16 cellular contexts compared by ENCODE assay signal in genomic region chr5:167452186-167452585, GRCh38.
A peak's percentile ranks its signal among the peaks of the same experiment; 100 is the strongest.
DNase-seq lines count a peak whose midpoint lies in the region; ATAC-seq and TF ChIP-seq lines count a peak whose summit lies in the region.
"Had no signal": no experiment of that assay in that cellular context is flagged by ENCODE, and none has a peak within 500 bp of the region (broad histone marks: within the 10 kb centered on the region; RNA-seq: fewer than 3 reads in every experiment).

No MANE protein-coding gene starts in this region.

- H3K9me3 ChIP-seq in osteoblast (ENCODE audit: low read depth, low read length): no peaks in the 10 kb centered on the region
- H3K9me3 ChIP-seq in PC-9 (ENCODE audit: insufficient read depth, low read depth): no peaks in the 10 kb centered on the region; the same call in 1 of the 2 replicates
- H3K9me3 ChIP-seq: Caco-2 had no signal

- 0 out of 2 replicates have a peak overlapping the region, but pooled peaks have one; percentile 17 for H3K27ac Mint-ChIP-seq in GM23338
- H3K27ac Mint-ChIP-seq: CD8-positive, alpha-beta T cell; H9 had no signal

- no peak overlapping the region for H3K4me3 ChIP-seq in AG10803 (ENCODE audit: low read length)
- no peak overlapping the region for H3K4me3 ChIP-seq in GM23338
- H3K4me3 ChIP-seq in choroid plexus epithelial cell (ENCODE audit: low read depth, low read length): no peak overlapping the region
- no peak overlapping the region for H3K4me3 ChIP-seq in osteoblast (ENCODE audit: insufficient read depth, low read length)
- H3K4me3 ChIP-seq in PC-9: no peak overlapping the region

- H3K9me2 ChIP-seq in GM23338 (ENCODE audit: insufficient read depth): peaks cover 6% of the 10 kb centered on the region; the same call in 1 of the 2 replicates
- H3K9me2 ChIP-seq in PC-9 (ENCODE audit: insufficient read depth): no peaks in the 10 kb centered on the region

- H3K4me1 Mint-ChIP-seq in GM23338: peaks cover 25% of the 10 kb centered on the region

- H3K36me3 ChIP-seq in GM23338 (ENCODE audit: insufficient read depth): no peaks in the 10 kb centered on the region
- H3K36me3 ChIP-seq in osteoblast (ENCODE audit: insufficient read depth, low read length): no peaks in the 10 kb centered on the region
- H3K36me3 ChIP-seq in PC-9 (ENCODE audit: low read depth): no peaks in the 10 kb centered on the region

- no peaks in the 10 kb centered on the region for H4K20me1 ChIP-seq in GM23338 (replicated peaks; ENCODE audit: insufficient read depth)
- no peaks in the 10 kb centered on the region for H4K20me1 ChIP-seq in osteoblast (ENCODE audit: insufficient read depth, low read length)
- H4K20me1 ChIP-seq in PC-9 (ENCODE audit: insufficient read depth): no peaks in the 10 kb centered on the region

- H3K4me2 ChIP-seq in GM23338: no peak overlapping the region
- no peak overlapping the region for H3K4me2 ChIP-seq in osteoblast (ENCODE audit: insufficient read depth, low read length)
- no peak overlapping the region for H3K4me2 ChIP-seq in PC-9

- H3K27me3 Mint-ChIP-seq in GM23338 (ENCODE audit: insufficient read depth, low read depth, poor library complexity): no peaks in the 10 kb centered on the region

- H3K36me3 Mint-ChIP-seq in GM23338 (ENCODE audit: low read depth): no peaks in the 10 kb centered on the region
- H3K36me3 Mint-ChIP-seq: CD8-positive, alpha-beta T cell had no signal

- no peak for ATAC-seq in GM23338
- no peak for ATAC-seq in GM18870 (IDR thresholded peaks at IDR 0.05; ENCODE audit: unreplicated experiment)
- ATAC-seq: CD8-positive, alpha-beta T cell; HCT116 had no signal

- DNase-seq in AG10803 (ENCODE audit: low read depth) (peak; percentile 8), GM23338 (ENCODE audit: low spot score) (no peak), choroid plexus epithelial cell (ENCODE audit: low read depth) (peak; percentile 10), osteoblast (ENCODE audit: insufficient read length, low spot score, missing footprints) (no peak), AG20443 (ENCODE audit: low spot score) (no peak), PC-9 (no peak)
- DNase-seq: C1 segment of cervical spinal cord; Caco-2; CD8-positive, alpha-beta T cell; DMS153; DND-41; GF-D8; H9 had no signal

- CTCF ChIA-PET in PC-9 (lab: Charles Lee): no interaction called here

- H3K27me3 ChIP-seq in GM23338 (ENCODE audit: insufficient read depth): no peaks in the 10 kb centered on the region
- H3K27me3 ChIP-seq in osteoblast (ENCODE audit: insufficient read depth, low read length): no peaks in the 10 kb centered on the region
- no peaks in the 10 kb centered on the region for H3K27me3 ChIP-seq in PC-9 (ENCODE audit: insufficient read depth, low read depth)

- H3F3A ChIP-seq in GM23338 (replicated peaks; ENCODE audit: low read depth) (no peaks in the 10 kb centered on the region), PC-9 (ENCODE audit: insufficient read depth, low read depth) (no peaks in the 10 kb centered on the region)

- intact Hi-C loops in PC-9 (cut with micrococcal nuclease; ENCODE audit: unreplicated experiment): no loop called here

- H3K4me3 Mint-ChIP-seq in GM23338: no peak overlapping the region
- H3K4me3 Mint-ChIP-seq: CD8-positive, alpha-beta T cell; H9 had no signal

- no TSS peak for BruUV-seq in PC-9 (replicated peaks; lab: Mats Ljungman, UMichigan)

- H3K27ac ChIP-seq in GM23338 (ENCODE audit: low read depth) (no peak overlapping the region), osteoblast (ENCODE audit: low read depth, low read length) (peak overlapping the region; percentile 46), PC-9 (no peak overlapping the region)
- H3K27ac ChIP-seq: 22Rv1 had no signal

- TF ChIP-seq CTCF in AG10803 (conservative IDR thresholded peaks at IDR 0.05; ENCODE audit: low read length) (no peak), GM23338 (conservative IDR thresholded peaks at IDR 0.05; ENCODE audit: low read depth in 2 of 2) (no peak), choroid plexus epithelial cell (conservative IDR thresholded peaks at IDR 0.05; ENCODE audit: low read depth, low read length) (no peak), osteoblast (IDR thresholded peaks at IDR 0.05; ENCODE audit: extremely low read depth, low read depth, low read length) (no peak), PC-9 (conservative IDR thresholded peaks at IDR 0.05) (no peak)

- POLR2A ChIA-PET in PC-9 (lab: Charles Lee; ENCODE audit: unreplicated experiment): no interaction called here

- H3K79me2 ChIP-seq in GM23338 (replicated peaks; ENCODE audit: insufficient read depth): no peaks in the 10 kb centered on the region
- H3K79me2 ChIP-seq in osteoblast (ENCODE audit: insufficient read depth, low read length): no peaks in the 10 kb centered on the region
- H3K79me2 ChIP-seq in PC-9 (ENCODE audit: low read depth): no peaks in the 10 kb centered on the region

- H3K4me1 ChIP-seq in GM23338 (ENCODE audit: insufficient read depth): peaks cover 10% of the 10 kb centered on the region; the same call in 1 of the 2 replicates
- no peaks in the 10 kb centered on the region for H3K4me1 ChIP-seq in osteoblast (ENCODE audit: insufficient read depth, low read length)
- no peaks in the 10 kb centered on the region for H3K4me1 ChIP-seq in PC-9 (replicated peaks; ENCODE audit: insufficient read depth)
- H3K4me1 ChIP-seq: Caco-2 had no signal

- no peaks in the 10 kb centered on the region for H3K9me3 Mint-ChIP-seq in GM23338
- H3K9me3 Mint-ChIP-seq: H9 had no signal

- H2AFZ ChIP-seq in GM23338 (0 out of 2 replicates have a peak overlapping the region, but pooled peaks have one; percentile 23), osteoblast (ENCODE audit: low read length) (peak overlapping the region; percentile 20), PC-9 (no peak overlapping the region)

TF ChIP-seq in GM23338, 12 proteins besides CTCF, POLR2A, EP300 and RAD21 (continues in another document):
- no peak for TF ChIP-seq ZNF331 (CRISPR knock-in tag; IDR thresholded peaks at IDR 0.05; ENCODE audit: low read depth)
- TF ChIP-seq ZNF462 (CRISPR knock-in tag; IDR thresholded peaks at IDR 0.05): no peak
- TF ChIP-seq NANOG (IDR thresholded peaks at IDR 0.05; ENCODE audit: borderline replicate concordance): no peak
- no peak for TF ChIP-seq POLR2AphosphoS5 (IDR thresholded peaks at IDR 0.05; ENCODE audit: low read depth)
- no peak for TF ChIP-seq STAT1 (IDR thresholded peaks at IDR 0.05; ENCODE audit: unreplicated experiment)

Comparison
In these comparisons a context has a peak if more than half of its experiments do, and no peak if none do; other contexts are left out.
1. DNase-seq: peak in AG10803 (single experiment) and choroid plexus epithelial cell (single experiment); none in GM23338 (single experiment), osteoblast (single experiment), AG20443 (single experiment) and PC-9 (0 of 2).